Comparison of ENCODE assay signal across 20 cellular contexts in the genomic region with DNA sequence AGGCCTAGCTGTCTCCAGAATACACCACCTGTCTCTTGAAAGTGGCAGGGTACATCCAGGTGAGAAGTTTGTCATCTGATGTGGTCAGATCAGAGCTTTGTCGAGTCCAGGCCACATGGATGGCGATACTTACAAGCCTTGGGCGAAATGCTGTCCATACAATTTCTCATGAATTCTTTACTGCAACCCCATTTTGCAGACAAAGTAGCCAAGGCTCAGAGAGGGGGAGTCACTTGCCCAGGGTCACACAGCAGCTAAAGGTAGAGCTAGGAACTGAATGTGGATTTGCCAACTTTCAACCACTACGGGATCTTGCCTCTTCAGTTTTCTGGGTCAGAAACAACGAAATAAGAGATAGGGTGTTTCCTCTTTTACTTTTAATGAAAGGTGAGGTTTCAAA. TPM values are rescaled to one million over a fixed set of nuclear protein-coding genes. Genes with fewer than 3 reads are reported as not detected.
A peak's percentile ranks its signal among the peaks of the same experiment; 100 is the strongest.
DNase-seq lines count a peak whose midpoint lies in the region; ATAC-seq, FAIRE-seq and TF ChIP-seq lines count a peak whose summit lies in the region.
"Had no signal": no experiment of that assay in that cellular context is flagged by ENCODE, and none has a peak within 500 bp of the region (broad histone marks: within the 10 kb centered on the region; RNA-seq: fewer than 3 reads in every experiment).

No MANE protein-coding gene starts in this region.

- TF ChIP-seq CTCF in A549 (IDR thresholded peaks at IDR 0.05) (no peak), WTC11 (IDR thresholded peaks at IDR 0.05) (no peak), neural progenitor cell (IDR thresholded peaks at IDR 0.05) (no peak), thyroid gland (IDR thresholded peaks at IDR 0.05) (no peak)

- no peak overlapping the region for H3K9ac ChIP-seq in neural progenitor cell

- no peaks in the 10 kb centered on the region; the same call in 2 of the 3 replicates for H3K9me3 ChIP-seq in A549
- H3K9me3 ChIP-seq in neural progenitor cell (ENCODE audit: low read depth): no peaks in the 10 kb centered on the region
- no peaks in the 10 kb centered on the region for H3K9me3 ChIP-seq in thyroid gland

- ATAC-seq in A549: no peak
- no peak for ATAC-seq in WTC11
- ATAC-seq in stimulated activated naive CD8-positive, alpha-beta T cell treated with anti-CD3 and anti-CD28 coated beads, Interleukin-15, amount 100 ng/mL, for 72 hours: no peak
- no peak for ATAC-seq in GM18867 (IDR thresholded peaks at IDR 0.05; ENCODE audit: unreplicated experiment)

- H3K4me3 ChIP-seq in A549: no peak overlapping the region
- H3K4me3 ChIP-seq in neural progenitor cell: no peak overlapping the region
- no peak overlapping the region for H3K4me3 ChIP-seq in thyroid gland (replicated peaks in 1 of 3)

- POLR2A ChIA-PET in A549 (lab: Yijun Ruan, JAX) (no interaction called here), WTC11 (lab: Charles Lee) (no interaction called here)

- H3K36me3 Mint-ChIP-seq in WTC11: no peaks in the 10 kb centered on the region
- no peaks in the 10 kb centered on the region for H3K36me3 Mint-ChIP-seq in neural progenitor cell

- H3K27ac ChIP-seq in A549 (no peak overlapping the region), neural progenitor cell (no peak overlapping the region), thyroid gland (peak overlapping the region in 2 of 3 donors; percentile 75 to 81)

- TF ChIP-seq EP300 in A549 (IDR thresholded peaks at IDR 0.05): no peak

- H3K27ac Mint-ChIP-seq in WTC11 (no peak overlapping the region), neural progenitor cell (no peak overlapping the region)
- no peak overlapping the region for H3K27ac Mint-ChIP-seq in stimulated activated naive CD8-positive, alpha-beta T cell treated with anti-CD3 and anti-CD28 coated beads, Interleukin-15, amount 100 ng/mL, for 72 hours
- H3K27ac Mint-ChIP-seq: CD4-positive, alpha-beta memory T cell had no signal

- no peaks in the 10 kb centered on the region; the same call in 1 of the 2 replicates for H3K27me3 Mint-ChIP-seq in WTC11 (ENCODE audit: low read depth)
- peaks cover 10% of the 10 kb centered on the region for H3K27me3 Mint-ChIP-seq in neural progenitor cell (ENCODE audit: insufficient read depth, low read depth)
- H3K27me3 Mint-ChIP-seq in stimulated activated naive CD8-positive, alpha-beta T cell treated with anti-CD3 and anti-CD28 coated beads, Interleukin-15, amount 100 ng/mL, for 72 hours: no peaks in the 10 kb centered on the region
- H3K27me3 Mint-ChIP-seq: CD4-positive, alpha-beta memory T cell had no signal

- H3K4me3 Mint-ChIP-seq in WTC11 (no peak overlapping the region), neural progenitor cell (peak overlapping the region; percentile 17)
- no peak overlapping the region for H3K4me3 Mint-ChIP-seq in stimulated activated naive CD8-positive, alpha-beta T cell treated with anti-CD3 and anti-CD28 coated beads, Interleukin-15, amount 100 ng/mL, for 72 hours
- H3K4me3 Mint-ChIP-seq: CD4-positive, alpha-beta memory T cell had no signal

- TF ChIP-seq RAD21 in A549 (conservative IDR thresholded peaks at IDR 0.05 in 1 of 2, IDR thresholded peaks at IDR 0.05 in 1 of 2): no peak

- H3K27me3 ChIP-seq in neural progenitor cell: no peaks in the 10 kb centered on the region
- no peaks in the 10 kb centered on the region for H3K27me3 ChIP-seq in thyroid gland

- TF ChIP-seq POLR2A in A549 (IDR thresholded peaks at IDR 0.05; ENCODE audit: low read length): no peak
- no peak for TF ChIP-seq POLR2A in thyroid gland (IDR thresholded peaks at IDR 0.05)

- no peak for DNase-seq in A549 (ENCODE audit: low read depth in 1 of 2, low spot score in 1 of 2)
- DNase-seq in WTC11 (ENCODE audit: low spot score): no peak
- DNase-seq in neural progenitor cell (ENCODE audit: low spot score): no peak
- DNase-seq in thyroid gland: no peak
- no peak for DNase-seq in stimulated activated naive CD8-positive, alpha-beta T cell treated with anti-CD3 and anti-CD28 coated beads, Interleukin-15, amount 100 ng/mL, for 72 hours
- no peak for DNase-seq in SK-N-DZ (ENCODE audit: low spot score)
- DNase-seq: 8988T, C1 segment of cervical spinal cord, Calu3, COR-L47, DMS53, DMS79 treated with DMSO at 0.1 percent for 48 hours, GF-D8, GOT3, HCEC 1CT had no signal

- H4K20me1 ChIP-seq in neural progenitor cell (ENCODE audit: low read depth): no peaks in the 10 kb centered on the region

- no peak overlapping the region for H3K4me2 ChIP-seq in A549
- H3K4me2 ChIP-seq in neural progenitor cell: no peak overlapping the region

- FAIRE-seq in A549 (lab: Jason Lieb, UNC): no peak
- FAIRE-seq: GM12891, GM18507 had no signal

- WGBS in A549 (ENCODE audit: missing lambda C conversion rate): 63% methylated on average over 5 of the region's 5 CpGs
- 97 to 99% methylated on average over 5 of the region's 5 CpGs for WGBS in thyroid gland, 2 donors

- intact Hi-C loops in thyroid gland (cut with DNase I): no loop called here

- H3K4me1 ChIP-seq in A549: no peaks in the 10 kb centered on the region
- peaks cover 10% of the 10 kb centered on the region for H3K4me1 ChIP-seq in neural progenitor cell
- H3K4me1 ChIP-seq in thyroid gland: peaks cover 24 to 43% of the 10 kb centered on the region in 2 donors

- H3K79me2 ChIP-seq in neural progenitor cell (ENCODE audit: low read depth): no peaks in the 10 kb centered on the region

- CTCF ChIA-PET in A549 (lab: Yijun Ruan, JAX): interaction anchor here (0.6 to 12.5 kb wide), 3 partner anchors 11 to 306 kb away, joined by 3 to 130 read pairs (median 6); a partner anchor contains a TSS
- CTCF ChIA-PET in WTC11 (lab: Charles Lee): interaction anchor here (1.1 to 1.7 kb wide), 3 partner anchors 9 to 42 kb away, joined by 4 to 11 read pairs (median 6); a partner anchor contains a TSS

- H3F3A ChIP-seq in neural progenitor cell (ENCODE audit: low read depth): peaks cover 8% of the 10 kb centered on the region

- H3K9me3 Mint-ChIP-seq in WTC11 (peaks cover 7% of the 10 kb centered on the region), neural progenitor cell (peaks cover 5% of the 10 kb centered on the region)
- H3K9me3 Mint-ChIP-seq in stimulated activated naive CD8-positive, alpha-beta T cell treated with anti-CD3 and anti-CD28 coated beads, Interleukin-15, amount 100 ng/mL, for 72 hours: no peaks in the 10 kb centered on the region
- H3K9me3 Mint-ChIP-seq: CD4-positive, alpha-beta memory T cell had no signal

- H3K36me3 ChIP-seq in neural progenitor cell (no peaks in the 10 kb centered on the region), thyroid gland (no peaks in the 10 kb centered on the region)

- peaks cover 7% of the 10 kb centered on the region for H3K4me1 Mint-ChIP-seq in WTC11
- H3K4me1 Mint-ChIP-seq in neural progenitor cell: peaks cover 55% of the 10 kb centered on the region
- no peaks in the 10 kb centered on the region for H3K4me1 Mint-ChIP-seq in stimulated activated naive CD8-positive, alpha-beta T cell treated with anti-CD3 and anti-CD28 coated beads, Interleukin-15, amount 100 ng/mL, for 72 hours
- H3K4me1 Mint-ChIP-seq: CD4-positive, alpha-beta memory T cell had no signal

- H2AFZ ChIP-seq in neural progenitor cell (replicated peaks): no peak overlapping the region

TF ChIP-seq in A549, 52 proteins besides CTCF, POLR2A, EP300 and RAD21:
- peak; percentile 26 for TF ChIP-seq ZFP36 (IDR thresholded peaks at IDR 0.05; ENCODE audit: borderline replicate concordance, partially characterized antibody)
- TF ChIP-seq HOXB5 (CRISPR knock-in tag; IDR thresholded peaks at IDR 0.05): no peak
TF ChIP-seq in A549: peak in this region for 1.

TF ChIP-seq in WTC11, 78 proteins besides CTCF, POLR2A, EP300 and RAD21:
- TF ChIP-seq GTF2I (CRISPR knock-in tag; conservative IDR thresholded peaks at IDR 0.05) (peak; percentile 49; the same call in 1 of the 2 replicates), OVOL2 (CRISPR knock-in tag; IDR thresholded peaks at IDR 0.05; ENCODE audit: borderline replicate concordance) (no peak)
TF ChIP-seq in WTC11: peak in this region for 1.

RNA-seq across cellular contexts. Expression of a gene that starts 35.2 kb away (rescaled TPM):
- polyA plus RNA-seq in A549 (2011; rRNA removed) (0.01 TPM in 1 of 2 replicates, not detected in the other), A549 (2017; fragmentation: RNase III; extraction: RNeasy Plus Mini Kit Qiagen cat#74134 plus additional on column Dnase treatment) (0.05 to 0.10 TPM (median 0.09 TPM) in 3 replicates)
- 0.01 and 0.03 TPM in 2 replicates for polyA plus RNA-seq in A549 (2012; cell fraction: cytosol; rRNA removed)
- 0.12 and 0.17 TPM in 2 replicates for polyA plus RNA-seq in A549 (2012; cell fraction: nucleus; rRNA removed)
- polyA minus RNA-seq in A549 (2011; rRNA and poly(A)+ RNA removed): not detected in 2 replicates
- total RNA-seq in WTC11 (2021) (1.8 to 3.5 TPM (median 2.4 TPM) in 3 replicates), neural progenitor cell (ENCODE audit: low replicate concordance) (18.5 and 70.7 TPM in 2 replicates), thyroid gland (under 1 TPM in 1 of 4 donors, not detected in 3; 0.11 TPM)
- 23.4 and 31.3 TPM in 2 replicates for polyA plus RNA-seq in SK-N-DZ (2014; cell fraction: cytosol; rRNA removed)
- 34.3 and 41.4 TPM in 2 replicates for polyA plus RNA-seq in SK-N-DZ (2014; cell fraction: nucleus; rRNA removed)
- total RNA-seq: Calu3; CD4-positive, alpha-beta memory T cell had no signal
- polyA plus RNA-seq: BJ; CD4-positive, alpha-beta memory T cell had no signal

Comparison
In these comparisons a context has a peak if more than half of its experiments do, and no peak if none do; other contexts are left out.
1. H3K27ac ChIP-seq: peak in thyroid gland (2 of 3); none in A549 (0 of 2) and neural progenitor cell (single experiment).